Comparison of ENCODE assay signal across 14 cellular contexts in genomic region chr13:33797622-33798021, GRCh38. TPM values are rescaled to one million over a fixed set of nuclear protein-coding genes. Genes with fewer than 3 reads are reported as not detected.
DNase-seq lines count a peak whose midpoint lies in the region; ATAC-seq, FAIRE-seq and TF ChIP-seq lines count a peak whose summit lies in the region.
"Had no signal": no experiment of that assay in that cellular context is flagged by ENCODE, and none has a peak within 500 bp of the region (broad histone marks: within the 10 kb centered on the region; RNA-seq: fewer than 3 reads in every experiment).

No MANE protein-coding gene starts in this region.

- no peaks in the 10 kb centered on the region for H3K9me3 Mint-ChIP-seq in activated CD8-positive, alpha-beta T cell treated with anti-CD3 and anti-CD28 coated beads, Interleukin-2, amount 10 ng/mL, durations not matched to agents 7 days and 5 days (ENCODE audit: insufficient read depth)
- H3K9me3 Mint-ChIP-seq: activated T-helper 1 cell treated with anti-CD3 and anti-CD28 coated beads, Interleukin-12 subunit alpha, Interleukin-12 subunit beta, Interleukin-2, Interleukin-4 antibody, amounts not matched to agents 30 ng/mL and 10 ng/mL and 1 ng/mL, durations not matched to agents 14 hours and 24 hours and 36 hours; endodermal cell; T-helper 1 cell treated with Interleukin-12 subunit alpha and Interleukin-12 subunit beta and Interleukin-4 antibody, amounts not matched to agents 30 μg/mL and 1 μg/mL, for 36 hours had no signal

- intact Hi-C loops in Right ventricle myocardium inferior (cut with DNase I) = no loop called here
- intact Hi-C loops in cardiac septum (cut with DNase I) = no loop called here
- intact Hi-C loops in GM12878 (cut with micrococcal nuclease; ENCODE audit: unreplicated experiment) = no loop called here
- intact Hi-C loops in HepG2 (cut with micrococcal nuclease; ENCODE audit: unreplicated experiment) = no loop called here
- intact Hi-C loops in aorta (cut with DNase I) = no loop called here
- intact Hi-C loops in colonic mucosa (cut with DNase I) = loop anchor here (10.0 kb wide), 1 partner anchor 277 kb away; no protein-coding TSS in a partner anchor

- no peak for TF ChIP-seq POLR2A in GM12878 (IDR thresholded peaks at IDR 0.05; ENCODE audit: low read depth, low read length)
- no peak for TF ChIP-seq POLR2A in HepG2 (IDR thresholded peaks at IDR 0.05; ENCODE audit: insufficient read depth in 1 of 2, low read depth in 2 of 2, low read length in 2 of 2)

- RAD21 ChIA-PET in GM12878 (lab: Charles Lee; ENCODE audit: unreplicated experiment) = interaction anchor here (0.7 to 2.2 kb wide), 7 partner anchors 9 to 280 kb away, joined by 3 to 7 read pairs (median 3); no protein-coding TSS in a partner anchor

- 8% methylated on average over 7 of the region's 7 CpGs for WGBS in GM12878 (ENCODE audit: insufficient coverage, insufficient replicate concordance, low lambda C conversion rate, missing lambda C conversion rate)
- 17% methylated on average over 7 of the region's 7 CpGs for WGBS in HepG2 (ENCODE audit: low lambda C conversion rate)
- WGBS in aorta, 2 donors = 3 to 4% methylated on average over 7 of the region's 7 CpGs

- peaks cover 14% of the 10 kb centered on the region for H3K27me3 Mint-ChIP-seq in activated CD8-positive, alpha-beta T cell treated with anti-CD3 and anti-CD28 coated beads, Interleukin-2, amount 10 ng/mL, durations not matched to agents 7 days and 5 days (ENCODE audit: low read depth)

- no peaks in the 10 kb centered on the region for H3K36me3 Mint-ChIP-seq in activated CD8-positive, alpha-beta T cell treated with anti-CD3 and anti-CD28 coated beads, Interleukin-2, amount 10 ng/mL, durations not matched to agents 7 days and 5 days (ENCODE audit: low read depth)

- TF ChIP-seq RAD21 in GM12878 (IDR thresholded peaks at IDR 0.05; ENCODE audit: insufficient read depth, low read depth, low read length) (no peak), HepG2 (CRISPR knock-in tag; IDR thresholded peaks at IDR 0.05) (no peak)

- H3K4me1 ChIP-seq in GM12878 (ENCODE audit: control insufficient read depth, insufficient read depth, low read length) (peaks cover 8% of the 10 kb centered on the region), HepG2 (ENCODE audit: insufficient read depth, low read length) (peaks cover 13% of the 10 kb centered on the region), aorta (ENCODE audit: control insufficient read depth in 1 of 2, insufficient read depth in 2 of 2, low read length in 2 of 2) (peaks cover 0 to 3% of the 10 kb centered on the region in 2 donors), colonic mucosa (no peaks in the 10 kb centered on the region)

- in situ Hi-C loops in GM12878 (cut with MboI) (no loop called here), HepG2 (cut with HindIII; ENCODE audit: extremely low pct_ligation_motif_present, low pct_unique_long_range_greater_than_20kb) (loop anchor here (25.0 kb wide), 1 partner anchor 1365 kb away; no protein-coding TSS in a partner anchor)

- no peak overlapping the region for H3K27ac Mint-ChIP-seq in activated CD8-positive, alpha-beta T cell treated with anti-CD3 and anti-CD28 coated beads, Interleukin-2, amount 10 ng/mL, durations not matched to agents 7 days and 5 days
- H3K27ac Mint-ChIP-seq: activated T-helper 1 cell treated with anti-CD3 and anti-CD28 coated beads, Interleukin-12 subunit alpha, Interleukin-12 subunit beta, Interleukin-2, Interleukin-4 antibody, amounts not matched to agents 30 ng/mL and 10 ng/mL and 1 ng/mL, durations not matched to agents 14 hours and 24 hours and 36 hours; endodermal cell; T-helper 1 cell treated with Interleukin-12 subunit alpha and Interleukin-12 subunit beta and Interleukin-4 antibody, amounts not matched to agents 30 μg/mL and 1 μg/mL, for 36 hours had no signal

- ATAC-seq in Right ventricle myocardium inferior = peak; percentile 76
- ATAC-seq in GM12878 = peak; percentile 58
- no peak for ATAC-seq in HepG2
- ATAC-seq in aorta (ENCODE audit: low FRiP score) = peak; percentile 70
- ATAC-seq in activated CD8-positive, alpha-beta T cell treated with anti-CD3 and anti-CD28 coated beads, Interleukin-2, amount 10 ng/mL, durations not matched to agents 7 days and 5 days = no peak
- ATAC-seq in GM19455 (IDR thresholded peaks at IDR 0.05; ENCODE audit: unreplicated experiment) = no peak

- TF ChIP-seq EP300 in GM12878 (IDR thresholded peaks at IDR 0.05; ENCODE audit: borderline replicate concordance in 1 of 2, control insufficient read depth in 1 of 2, low read depth in 2 of 2, low read length in 2 of 2) (no peak), HepG2 (IDR thresholded peaks at IDR 0.05; ENCODE audit: low read depth in 2 of 2, low read length in 2 of 2) (no peak), HepG2 (CRISPR knock-in tag; IDR thresholded peaks at IDR 0.05; ENCODE audit: borderline replicate concordance) (no peak)

- H3K9ac ChIP-seq in GM12878 (ENCODE audit: control insufficient read depth, insufficient read depth, low read length) (no peak overlapping the region), HepG2 (ENCODE audit: insufficient read depth, low read depth, low read length) (no peak overlapping the region), colonic mucosa (ENCODE audit: low read depth in 2 of 2, low read length in 2 of 2) (no peak overlapping the region)

- SMC1A ChIA-PET in GM12878 (lab: Charles Lee; ENCODE audit: uncharacterized antibody, unreplicated experiment) = interaction anchor here (0.6 to 7.3 kb wide), 5 partner anchors 10 to 76 kb away, joined by 3 to 53 read pairs (median 6); no protein-coding TSS in a partner anchor

- FAIRE-seq in GM12878 (lab: Jason Lieb, UNC) = no peak
- no peak for FAIRE-seq in HepG2 (lab: Jason Lieb, UNC)
- FAIRE-seq: GM12892 had no signal

- no peaks in the 10 kb centered on the region for H3K27me3 ChIP-seq in GM12878 (replicated peaks in 1 of 2; ENCODE audit: control insufficient read depth in 2 of 2, insufficient read depth in 2 of 2, low read length in 1 of 2)
- H3K27me3 ChIP-seq in HepG2 (ENCODE audit: control insufficient read depth in 1 of 2, insufficient read depth in 2 of 2, low read length in 2 of 2) = no peaks in the 10 kb centered on the region
- no peaks in the 10 kb centered on the region for H3K27me3 ChIP-seq in aorta (ENCODE audit: control insufficient read depth in 1 of 2, insufficient read depth in 2 of 2, low read length in 1 of 2)
- no peaks in the 10 kb centered on the region for H3K27me3 ChIP-seq in colonic mucosa

- H2AFZ ChIP-seq in GM12878 (ENCODE audit: control insufficient read depth, low read depth, low read length) (no peak overlapping the region), HepG2 (ENCODE audit: low read length) (no peak overlapping the region)

- H3K27ac ChIP-seq in GM12878 (ENCODE audit: control insufficient read depth, insufficient read depth) = no peak overlapping the region
- no peak overlapping the region for H3K27ac ChIP-seq in HepG2 (ENCODE audit: extremely low read length, insufficient read depth, low read length)
- H3K27ac ChIP-seq in aorta (ENCODE audit: low read depth in 1 of 2, low read length in 2 of 2) = no peak overlapping the region
- no peak overlapping the region for H3K27ac ChIP-seq in colonic mucosa

- H3K4me2 ChIP-seq in GM12878 (ENCODE audit: control insufficient read depth, insufficient read depth) (peak overlapping the region; percentile 3), HepG2 (ENCODE audit: low read depth, low read length) (peak overlapping the region; percentile 25)

- H3K79me2 ChIP-seq in GM12878 (ENCODE audit: control insufficient read depth, insufficient read depth, low read length) (no peaks in the 10 kb centered on the region), HepG2 (ENCODE audit: insufficient read depth, low read length) (no peaks in the 10 kb centered on the region)

- TF ChIP-seq CTCF in GM12878 (IDR thresholded peaks at IDR 0.05 in 2 of 3, conservative IDR thresholded peaks at IDR 0.05 in 1 of 3; ENCODE audit: control insufficient read depth in 2 of 3, extremely low read depth in 1 of 3, insufficient read depth in 1 of 3, low read depth in 3 of 3, low read length in 3 of 3) (no peak), HepG2 (CRISPR knock-in tag; IDR thresholded peaks at IDR 0.05) (no peak), colonic mucosa (IDR thresholded peaks at IDR 0.05) (no peak)

- H3K4me3 Mint-ChIP-seq in activated CD8-positive, alpha-beta T cell treated with anti-CD3 and anti-CD28 coated beads, Interleukin-2, amount 10 ng/mL, durations not matched to agents 7 days and 5 days = no peak overlapping the region
- H3K4me3 Mint-ChIP-seq: activated T-helper 1 cell treated with anti-CD3 and anti-CD28 coated beads, Interleukin-12 subunit alpha, Interleukin-12 subunit beta, Interleukin-2, Interleukin-4 antibody, amounts not matched to agents 30 ng/mL and 10 ng/mL and 1 ng/mL, durations not matched to agents 14 hours and 24 hours and 36 hours; endodermal cell; T-helper 1 cell treated with Interleukin-12 subunit alpha and Interleukin-12 subunit beta and Interleukin-4 antibody, amounts not matched to agents 30 μg/mL and 1 μg/mL, for 36 hours had no signal

- H3K4me3 ChIP-seq in GM12878 (no peak overlapping the region), HepG2 (replicated peaks in 1 of 3; ENCODE audit: insufficient read depth in 1 of 3, low read depth in 2 of 3, low read length in 3 of 3) (no peak overlapping the region), aorta (ENCODE audit: low read length in 2 of 2) (peak overlapping the region in 1 of 2 donors; percentile 59), colonic mucosa (no peak overlapping the region)

- H3K36me3 ChIP-seq in GM12878 (ENCODE audit: control insufficient read depth in 2 of 2, insufficient read depth in 2 of 2, low read length in 1 of 2) (no peaks in the 10 kb centered on the region), HepG2 (replicated peaks in 1 of 2; ENCODE audit: control insufficient read depth in 1 of 2, insufficient read depth in 2 of 2, low read length in 2 of 2) (no peaks in the 10 kb centered on the region), aorta (ENCODE audit: control insufficient read depth in 1 of 2, insufficient read depth in 2 of 2, low read length in 1 of 2) (no peaks in the 10 kb centered on the region), colonic mucosa (no peaks in the 10 kb centered on the region)

- DNase-seq in Right ventricle myocardium inferior (ENCODE audit: missing footprints) = no peak
- no peak for DNase-seq in cardiac septum (ENCODE audit: low spot score)
- DNase-seq in GM12878 (ENCODE audit: low read depth, low spot score) = no peak
- no peak for DNase-seq in HepG2 (ENCODE audit: low spot score)
- DNase-seq in aorta = no peak
- DNase-seq in activated CD8-positive, alpha-beta T cell treated with anti-CD3 and anti-CD28 coated beads, Interleukin-2, amount 10 ng/mL, durations not matched to agents 7 days and 5 days = no peak
- DNase-seq in colonic mucosa = no peak
- DNase-seq: endodermal cell, midbrain, NCI-H1092 had no signal

- POLR2A ChIA-PET in GM12878 (lab: Charles Lee) (interaction anchor here (1.1 kb wide), 1 partner anchor 255 kb away, joined by 3 read pairs; no protein-coding TSS in a partner anchor), HepG2 (lab: Yijun Ruan, JAX) (no interaction called here)
- POLR2A ChIA-PET in activated CD8-positive, alpha-beta T cell treated with anti-CD3 and anti-CD28 coated beads, Interleukin-2, amount 10 ng/mL, durations not matched to agents 7 days and 5 days (lab: Charles Lee) = no interaction called here

- H3K9me3 ChIP-seq in GM12878 (replicated peaks; ENCODE audit: control insufficient read depth, insufficient read depth, low read length) (no peaks in the 10 kb centered on the region; the same call in 2 of the 3 replicates), HepG2 (ENCODE audit: low read length) (no peaks in the 10 kb centered on the region), aorta (ENCODE audit: control insufficient read depth, low read length) (no peaks in the 10 kb centered on the region), colonic mucosa (no peaks in the 10 kb centered on the region)

- BruUV-seq in GM12878 (replicated peaks; lab: Mats Ljungman, UMichigan) = no TSS peak
- no TSS peak for BruUV-seq in HepG2 (replicated peaks; lab: Mats Ljungman, UMichigan)

- CTCF ChIA-PET in GM12878 (lab: Yijun Ruan, JAX) = interaction anchor here (0.7 to 5.0 kb wide), 7 partner anchors 10 to 564 kb away, joined by 3 to 41 read pairs (median 4); no protein-coding TSS in a partner anchor
- CTCF ChIA-PET in HepG2 (lab: Yijun Ruan, JAX; ENCODE audit: low intra/inter-chr PET ratio, low total read pairs) = no interaction called here
- CTCF ChIA-PET in activated CD8-positive, alpha-beta T cell treated with anti-CD3 and anti-CD28 coated beads, Interleukin-2, amount 10 ng/mL, durations not matched to agents 7 days and 5 days (lab: Charles Lee) = interaction anchor here (1.0 kb wide), 1 partner anchor 11 kb away, joined by 3 read pairs; no protein-coding TSS in a partner anchor

- no peaks in the 10 kb centered on the region for H4K20me1 ChIP-seq in GM12878 (ENCODE audit: control insufficient read depth, insufficient read depth)
- no peaks in the 10 kb centered on the region for H4K20me1 ChIP-seq in HepG2 (ENCODE audit: insufficient read depth, low read length)

- peaks cover 4% of the 10 kb centered on the region for H3K4me1 Mint-ChIP-seq in activated CD8-positive, alpha-beta T cell treated with anti-CD3 and anti-CD28 coated beads, Interleukin-2, amount 10 ng/mL, durations not matched to agents 7 days and 5 days (ENCODE audit: low read depth)

RNA-seq across cellular contexts. Expression of gene RFC3, which starts 20.3 kb away (rescaled TPM):
- total RNA-seq in Right ventricle myocardium inferior (5.0 TPM), cardiac septum (5.0 TPM), GM12878 (2014; rRNA removed) (57.6 and 63.9 TPM in 2 replicates), GM12878 (2014; rRNA removed; fragmentation: Illumina TruSeq; extraction: Trizol) (69.7 and 73.7 TPM in 2 replicates), GM12878 (2021) (58.8 and 62.6 TPM in 2 replicates), HepG2 (2016; rRNA removed; fragmentation: Illumina TruSeq; extraction: Trizol) (55.7 and 80.1 TPM in 2 replicates), aorta (1 to 10 TPM; 5.7 to 8.3 TPM), colonic mucosa (10 to 100 TPM in 1 of 2 donors, 1 to 10 TPM in 1; 5.9 to 21.6 TPM)
- total RNA-seq in GM12878 (2013; cell fraction: nucleolus; rRNA removed) = 176 and 178 TPM in 2 replicates
- 17.8 TPM for polyA plus RNA-seq in GM12878 (2011; ENCODE audit: low read depth)
- polyA plus RNA-seq in GM12878 (2011; rRNA removed) (69.9 and 97.1 TPM in 2 replicates), GM12878 (2014; fragmentation: Illumina TruSeq; extraction: Trizol) (89.5 and 108 TPM in 2 replicates), GM12878 (2014; fragmentation: Nextera tagmentation; extraction: Ambion mirVana) (10 to 100 TPM; 88.9 to 95.9 TPM), GM12878 (2014; rRNA removed) (51.3 and 59.1 TPM in 2 replicates), GM12878 (2016; fragmentation: Nextera tagmentation; extraction: Ambion mirVana) (10 to 100 TPM; 95.7 to 98.9 TPM), HepG2 (2011; rRNA removed) (10.3 and 16.0 TPM in 2 replicates), aorta (1 to 10 TPM; 4.4 to 4.9 TPM)
- 30.3 and 34.6 TPM in 2 replicates for polyA plus RNA-seq in GM12878 (2011; cell fraction: cytosol; rRNA removed)
- polyA plus RNA-seq in GM12878 (2011; cell fraction: nucleus; rRNA removed) = 51.6 and 62.2 TPM in 2 replicates
- 22.6 and 27.4 TPM in 2 replicates for polyA plus RNA-seq in GM12878 (2012)
- polyA minus RNA-seq in GM12878 (2011; rRNA and poly(A)+ RNA removed) = 40.8 and 56.7 TPM in 2 replicates
- 15.4 and 19.1 TPM in 2 replicates for polyA minus RNA-seq in GM12878 (2011; cell fraction: cytosol; rRNA and poly(A)+ RNA removed)
- polyA minus RNA-seq in GM12878 (2011; cell fraction: nucleus; rRNA and poly(A)+ RNA removed) = 111 and 156 TPM in 2 replicates
- 9.2 and 9.8 TPM in 2 replicates for total RNA-seq in HepG2 (2016; cell fraction: cytosol; rRNA removed; fragmentation: Illumina TruSeq; extraction: Trizol; ENCODE audit: low read depth)
- 55.6 and 78.6 TPM in 2 replicates for total RNA-seq in HepG2 (2016; cell fraction: insoluble cytoplasmic fraction; rRNA removed; fragmentation: Illumina TruSeq; extraction: Trizol)
- 17.3 and 19.4 TPM in 2 replicates for total RNA-seq in HepG2 (2016; cell fraction: membrane; rRNA removed; fragmentation: Illumina TruSeq; extraction: Trizol)
- 88.7 and 100 TPM in 2 replicates for total RNA-seq in HepG2 (2016; cell fraction: nucleus; rRNA removed; fragmentation: Illumina TruSeq; extraction: Trizol)
- polyA plus RNA-seq in HepG2 (2011; cell fraction: cytosol; rRNA removed) = 7.9 and 8.1 TPM in 2 replicates
- polyA plus RNA-seq in HepG2 (2011; cell fraction: nucleus; rRNA removed) = 13.3 and 17.4 TPM in 2 replicates
- polyA plus RNA-seq in HepG2 (2012) = 9.4 and 21.3 TPM in 2 replicates
- 3.6 and 3.7 TPM in 2 replicates for polyA plus RNA-seq in HepG2 (2016; cell fraction: cytosol; fragmentation: Illumina TruSeq; extraction: Trizol; ENCODE audit: low read depth)
- polyA plus RNA-seq in HepG2 (2016; cell fraction: insoluble cytoplasmic fraction; fragmentation: Illumina TruSeq; extraction: Trizol; ENCODE audit: low read depth) = 80.2 and 84.4 TPM in 2 replicates
- 10.4 and 10.6 TPM in 2 replicates for polyA plus RNA-seq in HepG2 (2016; cell fraction: membrane; fragmentation: Illumina TruSeq; extraction: Trizol; ENCODE audit: low read depth)
- polyA plus RNA-seq in HepG2 (2016; cell fraction: nucleus; fragmentation: Illumina TruSeq; extraction: Trizol; ENCODE audit: insufficient read depth, low read depth) = 46.4 and 49.2 TPM in 2 replicates
- 12.9 and 24.6 TPM in 2 replicates for polyA minus RNA-seq in HepG2 (2011; rRNA and poly(A)+ RNA removed; ENCODE audit: low replicate concordance)
- 10.2 and 17.7 TPM in 2 replicates for polyA minus RNA-seq in HepG2 (2011; cell fraction: cytosol; rRNA and poly(A)+ RNA removed)
- 89.3 and 136 TPM in 2 replicates for polyA minus RNA-seq in HepG2 (2011; cell fraction: nucleus; rRNA and poly(A)+ RNA removed)
- total RNA-seq in activated CD8-positive, alpha-beta T cell treated with anti-CD3 and anti-CD28 coated beads, Interleukin-2, amount 10 ng/mL, durations not matched to agents 7 days and 5 days = 10 to 100 TPM; 43.2 to 44.3 TPM

Comparison
In these comparisons a context has a peak if more than half of its experiments do, and no peak if none do; other contexts are left out.
1. ATAC-seq: peak in Right ventricle myocardium inferior (single experiment), GM12878 (single experiment) and aorta (single experiment); none in HepG2 (single experiment), activated CD8-positive, alpha-beta T cell treated with anti-CD3 and anti-CD28 coated beads, Interleukin-2, amount 10 ng/mL, durations not matched to agents 7 days and 5 days (single experiment) and GM19455 (single experiment).